ENCODE assay signal across 17 cellular contexts in genomic region chr7:150381096-150381495, GRCh38. TPM values are rescaled to one million over a fixed set of nuclear protein-coding genes. Genes with fewer than 3 reads are reported as not detected.
DNase-seq lines count a peak whose midpoint lies in the region; ATAC-seq and TF ChIP-seq lines count a peak whose summit lies in the region.
"Had no signal": no experiment of that assay in that cellular context is flagged by ENCODE, and none has a peak within 500 bp of the region (broad histone marks: within the 10 kb centered on the region; RNA-seq: fewer than 3 reads in every experiment).

No MANE protein-coding gene starts in this region.

- peaks cover 64% of the 10 kb centered on the region for H3K4me1 ChIP-seq in OCI-LY7 (ENCODE audit: insufficient read depth, low read length, poor library complexity, severe bottlenecking)

- DNase-seq in activated CD4-positive, alpha-beta memory T cell treated with anti-CD3 and anti-CD28 coated beads, Interleukin-2, amount 10 ng/mL, durations not matched to agents 7 days and 5 days: no peak
- no peak for DNase-seq in activated CD4-positive, alpha-beta memory T cell treated with anti-CD3 and anti-CD28 coated beads for 36 hours
- DNase-seq in OCI-LY7 (ENCODE audit: low spot score) (no peak), islet precursor cell (peak; percentile 49), GDM1 (lab: John Stamatoyannopoulos, UW) (no peak)
- DNase-seq: activated CD4-positive, alpha-beta T cell treated with anti-CD3 and anti-CD28 coated beads for 4 hours; Calu3; foreskin melanocyte; left cardiac atrium; NCI-H2107 had no signal

- H4K20me1 ChIP-seq in OCI-LY7 (ENCODE audit: insufficient read depth, low read length): no peaks in the 10 kb centered on the region

- no peaks in the 10 kb centered on the region for H3K79me2 ChIP-seq in OCI-LY7 (ENCODE audit: insufficient read depth, low read depth, low read length)

- CTCF ChIA-PET in activated CD4-positive, alpha-beta memory T cell treated with anti-CD3 and anti-CD28 coated beads, Interleukin-2, amount 10 ng/mL, durations not matched to agents 7 days and 5 days (lab: Charles Lee): interaction anchor here (1.2 to 1.5 kb wide), 2 partner anchors 26 kb away, joined by 3 to 5 read pairs; no protein-coding TSS in a partner anchor
- CTCF ChIA-PET in activated CD4-positive, alpha-beta memory T cell treated with anti-CD3 and anti-CD28 coated beads for 36 hours (lab: Charles Lee): no interaction called here
- CTCF ChIA-PET in OCI-LY7 (lab: Charles Lee; ENCODE audit: unreplicated experiment): no interaction called here

- H3K36me3 Mint-ChIP-seq in activated CD4-positive, alpha-beta memory T cell treated with anti-CD3 and anti-CD28 coated beads, Interleukin-2, amount 10 ng/mL, durations not matched to agents 7 days and 5 days (ENCODE audit: low read depth): no peaks in the 10 kb centered on the region
- no peaks in the 10 kb centered on the region for H3K36me3 Mint-ChIP-seq in activated CD4-positive, alpha-beta memory T cell treated with anti-CD3 and anti-CD28 coated beads for 36 hours

- no peaks in the 10 kb centered on the region for H3K36me3 ChIP-seq in OCI-LY7 (ENCODE audit: insufficient read depth, low read length)

- H3K9me2 ChIP-seq in OCI-LY7 (ENCODE audit: insufficient read depth, low read length): no peaks in the 10 kb centered on the region

- H3K27me3 Mint-ChIP-seq in activated CD4-positive, alpha-beta memory T cell treated with anti-CD3 and anti-CD28 coated beads, Interleukin-2, amount 10 ng/mL, durations not matched to agents 7 days and 5 days: no peaks in the 10 kb centered on the region
- H3K27me3 Mint-ChIP-seq in activated CD4-positive, alpha-beta memory T cell treated with anti-CD3 and anti-CD28 coated beads for 36 hours: no peaks in the 10 kb centered on the region

- no TSS peak for BruUV-seq in OCI-LY7 (replicated peaks; lab: Mats Ljungman, UMichigan)

- H3K27ac Mint-ChIP-seq in activated CD4-positive, alpha-beta memory T cell treated with anti-CD3 and anti-CD28 coated beads, Interleukin-2, amount 10 ng/mL, durations not matched to agents 7 days and 5 days: no peak overlapping the region
- no peak overlapping the region for H3K27ac Mint-ChIP-seq in activated CD4-positive, alpha-beta memory T cell treated with anti-CD3 and anti-CD28 coated beads for 36 hours
- H3K27ac Mint-ChIP-seq: activated T-helper 2 cell treated with anti-CD3 and anti-CD28 coated beads, Interferon-gamma antibody, Interleukin-2, Interleukin-4, amounts not matched to agents 10 μg/mL and 5 μg/mL and 100 μg/mL, durations not matched to agents 14 hours and 24 hours and 36 hours had no signal

- no peak for ATAC-seq in HG03469 (IDR thresholded peaks at IDR 0.05; ENCODE audit: unreplicated experiment)
- ATAC-seq in GM18511 (IDR thresholded peaks at IDR 0.05; ENCODE audit: unreplicated experiment): no peak
- ATAC-seq: left cardiac atrium had no signal

- H3K4me3 ChIP-seq in OCI-LY7 (ENCODE audit: low read depth, low read length, poor library complexity, severe bottlenecking): no peak overlapping the region

- H3K4me2 ChIP-seq in OCI-LY7 (ENCODE audit: low read length): peak overlapping the region; percentile 99; the same call in 1 of the 2 replicates

- POLR2A ChIA-PET in activated CD4-positive, alpha-beta memory T cell treated with anti-CD3 and anti-CD28 coated beads, Interleukin-2, amount 10 ng/mL, durations not matched to agents 7 days and 5 days (lab: Charles Lee): interaction anchor here (1.8 kb wide), 1 partner anchor 26 kb away, joined by 14 read pairs; a partner anchor contains a TSS
- POLR2A ChIA-PET in activated CD4-positive, alpha-beta memory T cell treated with anti-CD3 and anti-CD28 coated beads for 36 hours (lab: Charles Lee): no interaction called here
- POLR2A ChIA-PET in OCI-LY7 (lab: Charles Lee): interaction anchor here (0.7 to 1.8 kb wide), 3 partner anchors 21 to 26 kb away, joined by 3 to 10 read pairs (median 4); no protein-coding TSS in a partner anchor

- H3K4me3 Mint-ChIP-seq in activated CD4-positive, alpha-beta memory T cell treated with anti-CD3 and anti-CD28 coated beads, Interleukin-2, amount 10 ng/mL, durations not matched to agents 7 days and 5 days: peak overlapping the region; percentile 30
- H3K4me3 Mint-ChIP-seq in activated CD4-positive, alpha-beta memory T cell treated with anti-CD3 and anti-CD28 coated beads for 36 hours: no peak overlapping the region

- no peaks in the 10 kb centered on the region for H3K9me3 ChIP-seq in OCI-LY7 (ENCODE audit: low read length)

- no peak for TF ChIP-seq CTCF in OCI-LY7 (conservative IDR thresholded peaks at IDR 0.05; ENCODE audit: low read length)

- H3K9me3 Mint-ChIP-seq in activated CD4-positive, alpha-beta memory T cell treated with anti-CD3 and anti-CD28 coated beads, Interleukin-2, amount 10 ng/mL, durations not matched to agents 7 days and 5 days: no peaks in the 10 kb centered on the region
- H3K9me3 Mint-ChIP-seq in activated CD4-positive, alpha-beta memory T cell treated with anti-CD3 and anti-CD28 coated beads for 36 hours: no peaks in the 10 kb centered on the region
- H3K9me3 Mint-ChIP-seq: activated T-helper 2 cell treated with anti-CD3 and anti-CD28 coated beads, Interferon-gamma antibody, Interleukin-2, Interleukin-4, amounts not matched to agents 10 μg/mL and 5 μg/mL and 100 μg/mL, durations not matched to agents 14 hours and 24 hours and 36 hours had no signal

- peaks cover 38% of the 10 kb centered on the region for H3K4me1 Mint-ChIP-seq in activated CD4-positive, alpha-beta memory T cell treated with anti-CD3 and anti-CD28 coated beads, Interleukin-2, amount 10 ng/mL, durations not matched to agents 7 days and 5 days
- peaks cover 35% of the 10 kb centered on the region for H3K4me1 Mint-ChIP-seq in activated CD4-positive, alpha-beta memory T cell treated with anti-CD3 and anti-CD28 coated beads for 36 hours (ENCODE audit: low read depth)

- H2AFZ ChIP-seq in OCI-LY7 (ENCODE audit: low read length): no peak overlapping the region

- no peak overlapping the region for H3K27ac ChIP-seq in OCI-LY7 (ENCODE audit: low read depth, low read length, poor library complexity, severe bottlenecking)
- H3K27ac ChIP-seq in temporal lobe (ENCODE audit: low read depth, low read length): peak overlapping the region; percentile 96

- intact Hi-C loops in activated CD4-positive, alpha-beta memory T cell treated with anti-CD3 and anti-CD28 coated beads for 36 hours (cut with micrococcal nuclease): no loop called here
- intact Hi-C loops in OCI-LY7 (cut with micrococcal nuclease; ENCODE audit: unreplicated experiment): no loop called here

RNA-seq across cellular contexts. Expression of gene ZNF775, which starts 2.0 kb away (rescaled TPM):
- 1 to 10 TPM; 6.4 to 7.1 TPM for total RNA-seq in activated CD4-positive, alpha-beta memory T cell treated with anti-CD3 and anti-CD28 coated beads, Interleukin-2, amount 10 ng/mL, durations not matched to agents 7 days and 5 days
- 1 to 10 TPM; 6.0 to 6.8 TPM for total RNA-seq in activated CD4-positive, alpha-beta memory T cell treated with anti-CD3 and anti-CD28 coated beads for 36 hours
- total RNA-seq in OCI-LY7 (2014; rRNA removed; shearing (Covaris generic)): 4.7 and 5.5 TPM in 2 replicates
- total RNA-seq in OCI-LY7 (2022): 6.5 and 7.7 TPM in 2 replicates
- total RNA-seq in temporal lobe: 9.3 TPM

RNA-seq across cellular contexts. Expression of gene REPIN1, which starts 12.5 kb away (rescaled TPM):
- total RNA-seq in activated CD4-positive, alpha-beta memory T cell treated with anti-CD3 and anti-CD28 coated beads, Interleukin-2, amount 10 ng/mL, durations not matched to agents 7 days and 5 days: 10 to 100 TPM; 42.9 to 45.9 TPM
- 10 to 100 TPM; 52.3 to 56.9 TPM for total RNA-seq in activated CD4-positive, alpha-beta memory T cell treated with anti-CD3 and anti-CD28 coated beads for 36 hours
- total RNA-seq in OCI-LY7 (2014; rRNA removed; shearing (Covaris generic)): 36.9 and 46.2 TPM in 2 replicates
- 19.0 and 21.7 TPM in 2 replicates for total RNA-seq in OCI-LY7 (2022)
- 28.8 TPM for total RNA-seq in temporal lobe

RNA-seq across cellular contexts. Expression of gene RARRES2, which starts 39.7 kb away (rescaled TPM):
- total RNA-seq in activated CD4-positive, alpha-beta memory T cell treated with anti-CD3 and anti-CD28 coated beads, Interleukin-2, amount 10 ng/mL, durations not matched to agents 7 days and 5 days: not detected
- not detected for total RNA-seq in activated CD4-positive, alpha-beta memory T cell treated with anti-CD3 and anti-CD28 coated beads for 36 hours
- total RNA-seq in OCI-LY7 (2014; rRNA removed; shearing (Covaris generic)): 0.08 TPM in 1 of 2 replicates, not detected in the other
- not detected in 2 replicates for total RNA-seq in OCI-LY7 (2022)
- 12.0 TPM for total RNA-seq in temporal lobe
- total RNA-seq: activated T-helper 2 cell treated with anti-CD3 and anti-CD28 coated beads, Interferon-gamma antibody, Interleukin-2, Interleukin-4, amounts not matched to agents 10 μg/mL and 5 μg/mL and 100 μg/mL, durations not matched to agents 14 hours and 24 hours and 36 hours; T-helper 1 cell treated with Interleukin-12 subunit alpha and Interleukin-12 subunit beta and Interleukin-4 antibody, amounts not matched to agents 30 ng/mL and 1 ng/mL, for 36 hours had no signal

RNA-seq across cellular contexts. Expression of gene ACTR3C, which starts 57.8 kb away (rescaled TPM):
- 1 to 10 TPM; 4.9 to 7.0 TPM for total RNA-seq in activated CD4-positive, alpha-beta memory T cell treated with anti-CD3 and anti-CD28 coated beads, Interleukin-2, amount 10 ng/mL, durations not matched to agents 7 days and 5 days
- 1 to 10 TPM; 8.0 to 8.8 TPM for total RNA-seq in activated CD4-positive, alpha-beta memory T cell treated with anti-CD3 and anti-CD28 coated beads for 36 hours
- total RNA-seq in OCI-LY7 (2014; rRNA removed; shearing (Covaris generic)): 5.4 TPM in 1 of 2 replicates, not detected in the other
- not detected in 2 replicates for total RNA-seq in OCI-LY7 (2022)
- 4.2 TPM for total RNA-seq in temporal lobe

RNA-seq across cellular contexts. Expression of gene LRRC61, which starts 57.9 kb away (rescaled TPM):
- 10 to 100 TPM; 23.1 to 26.8 TPM for total RNA-seq in activated CD4-positive, alpha-beta memory T cell treated with anti-CD3 and anti-CD28 coated beads, Interleukin-2, amount 10 ng/mL, durations not matched to agents 7 days and 5 days
- 10 to 100 TPM; 26.1 to 27.1 TPM for total RNA-seq in activated CD4-positive, alpha-beta memory T cell treated with anti-CD3 and anti-CD28 coated beads for 36 hours
- total RNA-seq in OCI-LY7 (2014; rRNA removed; shearing (Covaris generic)): not detected in 2 replicates
- total RNA-seq in OCI-LY7 (2022) (not detected in 2 replicates), temporal lobe (14.0 TPM)
- total RNA-seq: A172, myocyte had no signal

Comparison
In these comparisons a context has a peak if more than half of its experiments do, and no peak if none do; other contexts are left out.
1. RNA of gene RARRES2, which starts 39.7 kb away (total RNA-seq): 12.0 TPM in temporal lobe (single experiment); not detected in activated CD4-positive, alpha-beta memory T cell treated with anti-CD3 and anti-CD28 coated beads for 36 hours, not detected in activated CD4-positive, alpha-beta memory T cell treated with anti-CD3 and anti-CD28 coated beads, Interleukin-2, amount 10 ng/mL, durations not matched to agents 7 days and 5 days and 0.08 TPM in OCI-LY7; every median in the first group is over 10 times any median in the second.